Comparison of ENCODE assay signal across 1 cellular context in genomic region chr3:151770941-151771340, GRCh38.
A peak's percentile ranks its signal among the peaks of the same experiment; 100 is the strongest.
TF ChIP-seq lines count a peak whose summit lies in the region.

No MANE protein-coding gene starts in this region.

TF ChIP-seq in A549, 52 proteins besides CTCF, POLR2A, EP300 and RAD21:
- TF ChIP-seq MAX (IDR thresholded peaks at IDR 0.05): 0 out of 2 replicates have a peak, but pooled peaks have one; percentile 43
- peak; percentile 53; the same call in 1 of the 2 replicates for TF ChIP-seq RARB (CRISPR knock-in tag; IDR thresholded peaks at IDR 0.05)
- no peak for TF ChIP-seq FOSL2 (IDR thresholded peaks at IDR 0.05)
- no peak for TF ChIP-seq FOSL2 (CRISPR knock-in tag; IDR thresholded peaks at IDR 0.05)
- TF ChIP-seq HOXB5 (CRISPR knock-in tag; IDR thresholded peaks at IDR 0.05): no peak
- peak; percentile 63; the same call in 1 of the 2 replicates for TF ChIP-seq TP53 (CRISPR knock-in tag; IDR thresholded peaks at IDR 0.05)
- TF ChIP-seq JUN (IDR thresholded peaks at IDR 0.05): peak in 1 of 2 experiments; percentile 36; a peak in 1 of 5 replicates
- 0 out of 2 replicates have a peak, but pooled peaks have one; percentile 13 for TF ChIP-seq POLR2AphosphoS2 (conservative IDR thresholded peaks at IDR 0.05; ENCODE audit: low read length)
TF ChIP-seq in A549: peak in this region for 5.
